Comparison of ENCODE assay signal across 15 cellular contexts in the genomic region with DNA sequence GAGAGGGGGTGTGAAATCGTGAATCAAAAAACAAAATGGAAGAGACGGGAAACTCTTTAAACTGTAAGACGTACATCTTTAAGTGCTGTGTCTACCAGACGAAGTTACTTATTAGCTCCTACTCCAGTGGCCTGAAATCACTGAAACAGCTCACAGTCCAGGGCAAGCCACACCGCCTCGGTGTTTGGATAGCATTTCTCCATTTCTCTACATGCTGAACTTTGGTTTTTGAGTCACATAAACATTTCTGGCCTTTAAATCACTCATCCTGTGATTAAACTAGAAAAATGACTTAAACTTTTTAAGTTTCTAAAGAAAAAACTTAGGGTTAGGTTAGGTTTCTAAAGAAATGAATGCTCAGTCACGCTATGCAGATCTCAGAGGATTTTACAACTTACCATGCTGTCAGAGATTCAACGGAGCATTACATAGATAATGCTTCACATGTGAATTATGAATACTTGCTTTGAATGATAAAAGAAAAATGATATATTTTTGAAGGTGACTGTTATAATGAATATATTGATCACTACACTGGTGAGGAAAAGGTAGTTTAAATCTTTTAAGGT.
"Had no signal": no experiment of that assay in that cellular context is flagged by ENCODE, and none has a peak within 500 bp of the region (broad histone marks: within the 10 kb centered on the region; RNA-seq: fewer than 3 reads in every experiment).

No MANE protein-coding gene starts in this region.

- H3K27me3 ChIP-seq: suprapubic skin, upper lobe of left lung had no signal

- H3K27me3 Mint-ChIP-seq: activated naive CD8-positive, alpha-beta T cell treated with anti-CD3 and anti-CD28 coated beads for 36 hours; central memory CD8-positive, alpha-beta T cell had no signal

- H3K36me3 ChIP-seq: suprapubic skin, upper lobe of left lung had no signal

- H3K9me3 Mint-ChIP-seq: activated CD4-positive, alpha-beta memory T cell treated with anti-CD3 and anti-CD28 coated beads, Interleukin-2, amount 10 ng/mL, durations not matched to agents 7 days and 5 days; activated naive CD8-positive, alpha-beta T cell treated with anti-CD3 and anti-CD28 coated beads for 36 hours; central memory CD8-positive, alpha-beta T cell; neural crest cell had no signal

- H3K27ac ChIP-seq: foreskin keratinocyte, psoas muscle, suprapubic skin, upper lobe of left lung had no signal

- DNase-seq: activated CD4-positive, alpha-beta memory T cell treated with anti-CD3 and anti-CD28 coated beads, Interleukin-2, amount 10 ng/mL, durations not matched to agents 7 days and 5 days; activated CD4-positive, alpha-beta T cell treated with anti-CD3 and anti-CD28 coated beads for 4 hours; activated naive CD8-positive, alpha-beta T cell treated with anti-CD3 and anti-CD28 coated beads for 36 hours; effector CD8-positive, alpha-beta T cell; foreskin keratinocyte; midbrain; psoas muscle; stimulated activated CD4-positive, alpha-beta T cell treated with anti-CD3 and anti-CD28 coated beads, Interleukin-2, amount 100 ng/mL, for 24 hours; upper lobe of left lung had no signal

- H3K27ac Mint-ChIP-seq: activated CD4-positive, alpha-beta memory T cell treated with anti-CD3 and anti-CD28 coated beads, Interleukin-2, amount 10 ng/mL, durations not matched to agents 7 days and 5 days; activated naive CD8-positive, alpha-beta T cell treated with anti-CD3 and anti-CD28 coated beads for 36 hours had no signal

- H3K4me1 ChIP-seq: foreskin keratinocyte, psoas muscle, suprapubic skin, upper lobe of left lung had no signal

- ATAC-seq: foreskin keratinocyte, psoas muscle, sciatic nerve had no signal

- H3K4me3 ChIP-seq: lung, psoas muscle, suprapubic skin, upper lobe of left lung had no signal

- H3K4me1 Mint-ChIP-seq: activated naive CD8-positive, alpha-beta T cell treated with anti-CD3 and anti-CD28 coated beads for 36 hours had no signal

- H3K9me3 ChIP-seq: psoas muscle, suprapubic skin, upper lobe of left lung had no signal

- H3K36me3 Mint-ChIP-seq: activated naive CD8-positive, alpha-beta T cell treated with anti-CD3 and anti-CD28 coated beads for 36 hours; brain had no signal

- H3K4me3 Mint-ChIP-seq: activated CD4-positive, alpha-beta memory T cell treated with anti-CD3 and anti-CD28 coated beads, Interleukin-2, amount 10 ng/mL, durations not matched to agents 7 days and 5 days; activated naive CD8-positive, alpha-beta T cell treated with anti-CD3 and anti-CD28 coated beads for 36 hours; brain; central memory CD8-positive, alpha-beta T cell; neural crest cell had no signal
